Comparison of ENCODE assay signal across 8 cellular contexts in the genomic region with DNA sequence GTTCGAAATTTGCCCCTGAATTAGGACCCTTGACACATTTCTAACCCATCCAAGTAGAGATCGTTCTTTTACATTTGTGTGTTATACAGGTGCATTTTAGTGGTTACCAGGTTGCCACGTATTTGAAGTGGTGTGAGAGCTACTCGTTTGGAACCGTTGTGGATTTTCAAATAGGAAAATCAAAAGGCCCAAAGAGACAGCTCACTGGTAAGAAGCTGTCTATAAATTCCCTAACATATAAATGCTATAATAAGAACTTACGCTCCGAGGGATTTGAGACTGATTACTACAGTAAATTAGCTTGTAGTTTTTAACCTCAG. TPM values are rescaled to one million over a fixed set of nuclear protein-coding genes. Genes with fewer than 3 reads are reported as not detected.
DNase-seq lines count a peak whose midpoint lies in the region; ATAC-seq and TF ChIP-seq lines count a peak whose summit lies in the region.

No MANE protein-coding gene starts in this region.

- peak; percentile 28 for DNase-seq in ELR (ENCODE audit: low read depth)
- DNase-seq in NCI-H187 (lab: John Stamatoyannopoulos, UW) = peak; percentile 11 to 72
- no peak for DNase-seq in mammary epithelial cell
- no peak for DNase-seq in retina
- no peak for DNase-seq in iPS-NIHi7 (ENCODE audit: extremely low spot score)
- no peak for DNase-seq in ecto neural progenitor cell (ENCODE audit: low spot score)

- ATAC-seq in esophagus mucosa = no peak

- no peaks in the 10 kb centered on the region for H4K20me1 ChIP-seq in mammary epithelial cell (ENCODE audit: insufficient read depth, low read length)

- dilution Hi-C loops in mammary epithelial cell (cut with HindIII; ENCODE audit: low sequenced_read_pairs) = loop anchor here (5.0 kb wide), 1 partner anchor 88 kb away; no protein-coding TSS in a partner anchor

- peaks cover 19% of the 10 kb centered on the region for H3K4me1 ChIP-seq in mammary epithelial cell (ENCODE audit: insufficient read depth, low read length)
- peaks cover 9% of the 10 kb centered on the region for H3K4me1 ChIP-seq in mucosa of stomach (ENCODE audit: control insufficient read depth, insufficient read depth, low read length)

- H3K79me2 ChIP-seq in mammary epithelial cell (ENCODE audit: insufficient read depth, low read length) = peaks cover 42% of the 10 kb centered on the region

- CTCF ChIA-PET in mammary epithelial cell (lab: Charles Lee; ENCODE audit: low non-redundant PET) = no interaction called here

- H3K9ac ChIP-seq in mammary epithelial cell (ENCODE audit: insufficient read depth, low read length) (peak overlapping the region; percentile 72), mucosa of stomach (ENCODE audit: low read length) (peak overlapping the region; percentile 91)

- H2AFZ ChIP-seq in mammary epithelial cell (ENCODE audit: low read depth, low read length) = peak overlapping the region; percentile 82

- no peaks in the 10 kb centered on the region for H3K9me3 ChIP-seq in mammary epithelial cell (replicated peaks; ENCODE audit: insufficient read depth, low read length)
- H3K9me3 ChIP-seq in mucosa of stomach (ENCODE audit: control insufficient read depth, low read length) = no peaks in the 10 kb centered on the region

- intact Hi-C loops in mammary epithelial cell (cut with micrococcal nuclease) = loop anchor here (1.0 to 5.0 kb wide), 2 partner anchors 68 to 558 kb away; no protein-coding TSS in a partner anchor

- H3K27me3 ChIP-seq in mammary epithelial cell (ENCODE audit: insufficient read depth, low read length) = no peaks in the 10 kb centered on the region
- H3K27me3 ChIP-seq in mucosa of stomach (ENCODE audit: control insufficient read depth, insufficient read depth, low read length) = no peaks in the 10 kb centered on the region

- peak overlapping the region; percentile 81 for H3K27ac ChIP-seq in mammary epithelial cell (ENCODE audit: insufficient read depth, low read depth, low read length)

- H3K4me2 ChIP-seq in mammary epithelial cell (ENCODE audit: insufficient read depth, low read depth, low read length) = peak overlapping the region; percentile 88

- in situ Hi-C loops in mammary epithelial cell (cut with MboI; ENCODE audit: low sequenced_read_pairs in 2 of 2) = no loop called here

- WGBS in mammary epithelial cell (ENCODE audit: low coverage, missing lambda C conversion rate) = 30% methylated on average over 7 of the region's 7 CpGs

- no TSS peak for BruUV-seq in mammary epithelial cell (replicated peaks; lab: Mats Ljungman, UMichigan)

- H3K4me3 ChIP-seq in mammary epithelial cell (replicated peaks in 1 of 3; ENCODE audit: insufficient read depth in 1 of 3, low read depth in 2 of 3, low read length in 3 of 3) (peak overlapping the region; percentile 65 to 89 (median 84)), mucosa of stomach (ENCODE audit: low read length) (peak overlapping the region; percentile 35)

- no peaks in the 10 kb centered on the region for H3K36me3 ChIP-seq in mammary epithelial cell (ENCODE audit: insufficient read depth, low read length)
- no peaks in the 10 kb centered on the region for H3K36me3 ChIP-seq in mucosa of stomach (ENCODE audit: control insufficient read depth, insufficient read depth, low read length)

- TF ChIP-seq CTCF in mammary epithelial cell (conservative IDR thresholded peaks at IDR 0.05 in 1 of 2, IDR thresholded peaks at IDR 0.05 in 1 of 2; ENCODE audit: extremely low read depth in 1 of 2, insufficient read depth in 1 of 2, low read depth in 1 of 2, low read length in 2 of 2) = no peak

RNA-seq across cellular contexts. Expression of a gene that starts 1.6 kb away (rescaled TPM):
- total RNA-seq in mammary epithelial cell (10 to 100 TPM; 16.7 to 32.8 TPM), esophagus mucosa (17.7 TPM)
- polyA plus RNA-seq in mammary epithelial cell = 6.1 TPM
- 36.3 TPM for polyA minus RNA-seq in mammary epithelial cell

Comparison
In these comparisons a context has a peak if more than half of its experiments do, and no peak if none do; other contexts are left out.
1. DNase-seq: peak in ELR (single experiment) and NCI-H187 (2 of 2); none in mammary epithelial cell (single experiment), retina (single experiment), iPS-NIHi7 (single experiment) and ecto neural progenitor cell (single experiment).